13 cellular contexts compared by ENCODE assay signal in genomic region chr1:223721658-223722606, GRCh38. TPM values are rescaled to one million over a fixed set of nuclear protein-coding genes. Genes with fewer than 3 reads are reported as not detected.
A peak's percentile ranks its signal among the peaks of the same experiment; 100 is the strongest.
DNase-seq lines count a peak whose midpoint lies in the region; ATAC-seq, FAIRE-seq and TF ChIP-seq lines count a peak whose summit lies in the region.
"Had no signal": no experiment of that assay in that cellular context is flagged by ENCODE, and none has a peak within 500 bp of the region (broad histone marks: within the 10 kb centered on the region; RNA-seq: fewer than 3 reads in every experiment).

No MANE protein-coding gene starts in this region.

- H3K79me2 ChIP-seq in ACC112 (ENCODE audit: control insufficient read depth, insufficient read depth, low read length, unreplicated experiment), result peaks cover 83% of the 10 kb centered on the region

- H3K27ac ChIP-seq in ACC112 (ENCODE audit: low read depth, low read length) (peak overlapping the region; percentile 91), Peyer's patch (peak overlapping the region; percentile 54 to 80 (median 68)), esophagus (ENCODE audit: low read depth in 2 of 2, low read length in 1 of 2) (peak overlapping the region; percentile 69), psoas muscle (peak overlapping the region; percentile 74)
- H3K27ac ChIP-seq: testis had no signal

- no peak for DNase-seq in Peyer's patch
- DNase-seq in psoas muscle, result no peak
- no peak for DNase-seq in glutamatergic neuron
- DNase-seq in HUDEP-2 (lab: John Stamatoyannopoulos, UW; ENCODE audit: unreplicated experiment in 76 of 76), result no peak
- no peak for DNase-seq in H54 (ENCODE audit: insufficient read length, low spot score)
- no peak for DNase-seq in stimulated activated CD4-positive, alpha-beta T cell treated with anti-CD3 and anti-CD28 coated beads, Interleukin-15, amount 100 ng/mL, for 24 hours
- DNase-seq: CD4-positive, alpha-beta T cell; NCI-H187; SW 1271; testis had no signal

- H3K4me1 ChIP-seq in ACC112 (ENCODE audit: control insufficient read depth, insufficient read depth, low read length, unreplicated experiment) (peaks cover 89% of the 10 kb centered on the region), Peyer's patch (peaks cover 8 to 56% (median 21%) of the 10 kb centered on the region in 4 donors), esophagus (ENCODE audit: control insufficient read depth in 2 of 2, insufficient read depth in 2 of 2, low read length in 1 of 2) (peaks cover 3 to 17% of the 10 kb centered on the region in 2 donors), psoas muscle (peaks cover 29% of the 10 kb centered on the region)

- peaks cover 1% of the 10 kb centered on the region for H3K4me1 Mint-ChIP-seq in glutamatergic neuron (ENCODE audit: low read depth, unreplicated experiment)

- no peaks in the 10 kb centered on the region for H3K9me3 Mint-ChIP-seq in glutamatergic neuron (ENCODE audit: unreplicated experiment)
- H3K9me3 Mint-ChIP-seq: CD4-positive, alpha-beta T cell; IgD-negative memory B cell had no signal

- H3K4me3 ChIP-seq in ACC112 (ENCODE audit: low read depth, low read length) (no peak overlapping the region), Peyer's patch (no peak overlapping the region), esophagus (ENCODE audit: low read depth in 1 of 2, low read length in 2 of 2) (no peak overlapping the region), psoas muscle (no peak overlapping the region)
- H3K4me3 ChIP-seq: testis had no signal

- no peak for FAIRE-seq in H54 (lab: Jason Lieb, UNC)

- no peak for TF ChIP-seq CTCF in Peyer's patch (IDR thresholded peaks at IDR 0.05)
- no peak for TF ChIP-seq CTCF in psoas muscle (IDR thresholded peaks at IDR 0.05)
- no peak for TF ChIP-seq CTCF in glutamatergic neuron (IDR thresholded peaks at IDR 0.05; ENCODE audit: partially characterized antibody, unreplicated experiment)

- no peak overlapping the region for H3K27ac Mint-ChIP-seq in glutamatergic neuron (ENCODE audit: unreplicated experiment)
- H3K27ac Mint-ChIP-seq: CD4-positive, alpha-beta T cell had no signal

- H3K4me3 Mint-ChIP-seq in glutamatergic neuron (ENCODE audit: unreplicated experiment), result no peak overlapping the region
- H3K4me3 Mint-ChIP-seq: CD4-positive, alpha-beta T cell had no signal

- WGBS in esophagus, 2 donors, result 85 to 87% methylated on average over 5 of the region's 5 CpGs
- 81 to 85% (median 82%) methylated on average over 5 of the region's 5 CpGs for WGBS in psoas muscle, 3 donors

- no peak for ATAC-seq in psoas muscle

- H3K27me3 Mint-ChIP-seq in glutamatergic neuron (ENCODE audit: unreplicated experiment), result peaks cover 4% of the 10 kb centered on the region
- H3K27me3 Mint-ChIP-seq: CD4-positive, alpha-beta T cell; IgD-negative memory B cell had no signal

- H2AFZ ChIP-seq in ACC112 (ENCODE audit: low read length, unreplicated experiment), result no peak overlapping the region

- H3K9me3 ChIP-seq in Peyer's patch (no peaks in the 10 kb centered on the region), esophagus (ENCODE audit: control insufficient read depth in 2 of 2, insufficient read depth in 1 of 2, low read depth in 1 of 2, low read length in 1 of 2) (no peaks in the 10 kb centered on the region), psoas muscle (no peaks in the 10 kb centered on the region)
- H3K9me3 ChIP-seq: testis had no signal

- TF ChIP-seq POLR2A in Peyer's patch (IDR thresholded peaks at IDR 0.05), result no peak
- TF ChIP-seq POLR2A in H54 (IDR thresholded peaks at IDR 0.05; ENCODE audit: low read depth, low read length), result no peak

- H3K27me3 ChIP-seq in ACC112 (ENCODE audit: insufficient read depth, low read length) (no peaks in the 10 kb centered on the region), Peyer's patch (no peaks in the 10 kb centered on the region), esophagus (ENCODE audit: control insufficient read depth in 1 of 2, insufficient read depth in 2 of 2, low read length in 2 of 2) (no peaks in the 10 kb centered on the region), psoas muscle (ENCODE audit: insufficient read depth in 3 of 3, low read length in 2 of 3) (no peaks in the 10 kb centered on the region)
- H3K27me3 ChIP-seq: testis had no signal

- intact Hi-C loops in psoas muscle (cut with DNase I), result no loop called here

- peaks cover 4% of the 10 kb centered on the region for H3K36me3 Mint-ChIP-seq in glutamatergic neuron (ENCODE audit: unreplicated experiment)

- H3K36me3 ChIP-seq in ACC112 (ENCODE audit: insufficient read depth, low read length) (peaks cover 19% of the 10 kb centered on the region; the same call in 1 of the 2 replicates), Peyer's patch (peaks cover 0 to 27% (median 0%) of the 10 kb centered on the region in 3 donors), esophagus (ENCODE audit: control insufficient read depth in 2 of 2, insufficient read depth in 2 of 2, low read length in 1 of 2) (peaks cover 3 to 34% of the 10 kb centered on the region in 2 donors), psoas muscle (ENCODE audit: insufficient read depth in 1 of 2, low read depth in 1 of 2) (peaks cover 7 to 70% of the 10 kb centered on the region in 2 donors)

RNA-seq across cellular contexts. Expression of gene CAPN2, which starts 9.6 kb away (rescaled TPM):
- 100 to 1,000 TPM; 143 to 276 (median 202) TPM for total RNA-seq in Peyer's patch
- 100 to 1,000 TPM in 1 of 2 donors, 10 to 100 TPM in 1; 89.8 to 159 TPM for polyA plus RNA-seq in esophagus
- total RNA-seq in psoas muscle, result 100 to 1,000 TPM in 3 of 4 donors, 10 to 100 TPM in 1; 77.1 to 151 (median 105) TPM
- 100 to 1,000 TPM in 1 of 3 donors, 10 to 100 TPM in 2; 47.6 to 157 (median 73.2) TPM for polyA plus RNA-seq in psoas muscle
- total RNA-seq in glutamatergic neuron (ENCODE audit: unreplicated experiment), result 25.6 TPM

RNA-seq across cellular contexts. Expression of gene CAPN8, which starts 56.4 kb away (rescaled TPM):
- total RNA-seq in Peyer's patch, result 10 to 100 TPM in 3 of 4 donors, 1 to 10 TPM in 1; 9.9 to 74.0 (median 31.4) TPM
- 1 to 10 TPM in 1 of 2 donors, under 1 TPM in 1; 0.56 to 1.5 TPM for polyA plus RNA-seq in esophagus
- 1 to 10 TPM in 2 of 4 donors, under 1 TPM in 1, not detected in 1; 0.78 to 5.4 (median 2.1) TPM for total RNA-seq in psoas muscle
- under 1 TPM in 2 of 3 donors, not detected in 1; 0.04 to 0.09 TPM for polyA plus RNA-seq in psoas muscle
- total RNA-seq in glutamatergic neuron (ENCODE audit: unreplicated experiment), result not detected
- polyA plus RNA-seq: IgD-negative memory B cell had no signal
